Comparison of ENCODE assay signal across 9 cellular contexts in genomic region chr9:124870723-124871122, GRCh38. TPM values are rescaled to one million over a fixed set of nuclear protein-coding genes. Genes with fewer than 3 reads are reported as not detected.
DNase-seq lines count a peak whose midpoint lies in the region; ATAC-seq and TF ChIP-seq lines count a peak whose summit lies in the region.
"Had no signal": no experiment of that assay in that cellular context is flagged by ENCODE, and none has a peak within 500 bp of the region (broad histone marks: within the 10 kb centered on the region; RNA-seq: fewer than 3 reads in every experiment).

No MANE protein-coding gene starts in this region.

- no peak overlapping the region for H3K4ac ChIP-seq in neuronal stem cell (ENCODE audit: low read length)

- peaks cover 50% of the 10 kb centered on the region for H4K20me1 ChIP-seq in OCI-LY3 (ENCODE audit: insufficient read depth, low read length)

- peak in 1 of 5 donors; percentile 45 for DNase-seq in CD4-positive, alpha-beta memory T cell
- DNase-seq in effector memory CD8-positive, alpha-beta T cell: no peak
- no peak for DNase-seq in neuronal stem cell (ENCODE audit: low spot score)

- no peak overlapping the region for H2BK5ac ChIP-seq in neuronal stem cell (ENCODE audit: low read length)

- peaks cover 61% of the 10 kb centered on the region for H3K4me1 ChIP-seq in CD4-positive, alpha-beta memory T cell (ENCODE audit: insufficient read depth, low read length)
- H3K4me1 ChIP-seq in OCI-LY3 (ENCODE audit: low read length) (peaks cover 38% of the 10 kb centered on the region), neuronal stem cell (ENCODE audit: control insufficient read depth in 2 of 2, insufficient read depth in 1 of 2, low read depth in 1 of 2, low read length in 2 of 2) (peaks cover 10 to 11% of the 10 kb centered on the region in 2 donors)

- POLR2A ChIA-PET in CD4-positive, alpha-beta memory T cell (lab: Charles Lee; ENCODE audit: partially characterized antibody): interaction anchor here (1.0 to 6.4 kb wide), 7 partner anchors 8 to 100 kb away, joined by 3 to 74 read pairs (median 8); partner anchors contain the start of genes ARPC5L, GOLGA1, NR6A1 and RPL35

- peaks cover 13 to 53% of the 10 kb centered on the region in 2 donors for H3K36me3 Mint-ChIP-seq in CD4-positive, alpha-beta memory T cell
- peaks cover 70% of the 10 kb centered on the region for H3K36me3 Mint-ChIP-seq in effector memory CD8-positive, alpha-beta T cell (ENCODE audit: insufficient read depth)

- no peak for ATAC-seq in effector memory CD8-positive, alpha-beta T cell (replicated peaks)
- ATAC-seq in GM18520 (IDR thresholded peaks at IDR 0.05; ENCODE audit: unreplicated experiment) (no peak), HG03108 (IDR thresholded peaks at IDR 0.05; ENCODE audit: unreplicated experiment) (no peak), GM21723 (IDR thresholded peaks at IDR 0.05; ENCODE audit: unreplicated experiment) (no peak), HG02852 (IDR thresholded peaks at IDR 0.05; ENCODE audit: unreplicated experiment) (no peak)

- H3K79me2 ChIP-seq in OCI-LY3 (ENCODE audit: low read length): peaks cover 85% of the 10 kb centered on the region

- H3K4me3 ChIP-seq in CD4-positive, alpha-beta memory T cell (ENCODE audit: low read length in 2 of 2): peak overlapping the region; percentile 50 to 58
- H3K4me3 ChIP-seq in OCI-LY3 (ENCODE audit: low read length) (peak overlapping the region; percentile 81), neuronal stem cell (ENCODE audit: low read length in 2 of 2) (peak overlapping the region in 1 of 2 donors; percentile 85)

- no peak overlapping the region for H2BK120ac ChIP-seq in neuronal stem cell (ENCODE audit: low read depth, low read length)

- H3K27ac ChIP-seq in CD4-positive, alpha-beta memory T cell (ENCODE audit: low read depth, low read length): peak overlapping the region; percentile 91
- peak overlapping the region; percentile 89 for H3K27ac ChIP-seq in OCI-LY3 (ENCODE audit: low read length)
- no peak overlapping the region for H3K27ac ChIP-seq in neuronal stem cell (replicated peaks; ENCODE audit: low read length)

- H4K8ac ChIP-seq in neuronal stem cell (ENCODE audit: low read depth, low read length): no peak overlapping the region

- H3K27me3 ChIP-seq in CD4-positive, alpha-beta memory T cell (ENCODE audit: insufficient read depth, low read length): no peaks in the 10 kb centered on the region
- H3K27me3 ChIP-seq in OCI-LY3 (ENCODE audit: low read depth, low read length): no peaks in the 10 kb centered on the region
- no peaks in the 10 kb centered on the region for H3K27me3 ChIP-seq in neuronal stem cell (ENCODE audit: control insufficient read depth in 3 of 3, insufficient read depth in 3 of 3, low read depth in 1 of 3, low read length in 3 of 3)

- H3K9ac ChIP-seq in OCI-LY3 (ENCODE audit: low read length) (peak overlapping the region; percentile 88), neuronal stem cell (ENCODE audit: low read depth, low read length, poor library complexity) (no peak overlapping the region)

- H3K23ac ChIP-seq in neuronal stem cell (ENCODE audit: low read depth, low read length, poor library complexity): no peak overlapping the region

- H2AK5ac ChIP-seq in neuronal stem cell (ENCODE audit: low read depth, low read length): no peak overlapping the region

- H3K27me3 Mint-ChIP-seq in CD4-positive, alpha-beta memory T cell: no peaks in the 10 kb centered on the region
- H3K27me3 Mint-ChIP-seq in effector memory CD8-positive, alpha-beta T cell: no peaks in the 10 kb centered on the region

- H3K27ac Mint-ChIP-seq in CD4-positive, alpha-beta memory T cell: peak overlapping the region; percentile 93 to 98 (median 95)
- H3K27ac Mint-ChIP-seq in effector memory CD8-positive, alpha-beta T cell: peak overlapping the region; percentile 91 to 97

- H3K4me2 ChIP-seq in OCI-LY3 (ENCODE audit: low read length) (peak overlapping the region; percentile 93), neuronal stem cell (ENCODE audit: insufficient read depth, low read length, poor library complexity, severe bottlenecking) (peak overlapping the region; percentile 95)

- H3K18ac ChIP-seq in neuronal stem cell (ENCODE audit: low read length): no peak overlapping the region

- H3K9me3 Mint-ChIP-seq in CD4-positive, alpha-beta memory T cell: peaks cover 0 to 2% (median 0%) of the 10 kb centered on the region in 8 donors
- no peaks in the 10 kb centered on the region for H3K9me3 Mint-ChIP-seq in effector memory CD8-positive, alpha-beta T cell

- peaks cover 29 to 74% (median 51%) of the 10 kb centered on the region in 4 donors for H3K4me1 Mint-ChIP-seq in CD4-positive, alpha-beta memory T cell
- H3K4me1 Mint-ChIP-seq in effector memory CD8-positive, alpha-beta T cell (ENCODE audit: low read depth in 2 of 2): peaks cover 54% of the 10 kb centered on the region in 2 donors

- H2AFZ ChIP-seq in OCI-LY3 (ENCODE audit: low read depth, low read length) (no peak overlapping the region), neuronal stem cell (ENCODE audit: low read length) (no peak overlapping the region)

- H3K36me3 ChIP-seq in CD4-positive, alpha-beta memory T cell (ENCODE audit: insufficient read depth, low read length): peaks cover 26% of the 10 kb centered on the region
- H3K36me3 ChIP-seq in OCI-LY3 (replicated peaks; ENCODE audit: low read depth, low read length) (peaks cover 42% of the 10 kb centered on the region), neuronal stem cell (replicated peaks in 1 of 2; ENCODE audit: control insufficient read depth in 2 of 2, insufficient read depth in 2 of 2, low read length in 2 of 2) (peaks cover 25 to 50% of the 10 kb centered on the region in 2 donors)

- H4K91ac ChIP-seq in neuronal stem cell (ENCODE audit: low read depth, low read length, poor library complexity): no peak overlapping the region

- intact Hi-C loops in CD4-positive, alpha-beta memory T cell (cut with micrococcal nuclease): no loop called here

- H3K14ac ChIP-seq in neuronal stem cell (ENCODE audit: low read length): no peak overlapping the region

- CTCF ChIA-PET in CD4-positive, alpha-beta memory T cell (lab: Charles Lee; ENCODE audit: partially characterized antibody): interaction anchor here (3.3 to 7.9 kb wide), 2 partner anchors 9 to 16 kb away, joined by 21 to 56 read pairs; partner anchors contain the start of genes ARPC5L, RPL35 and WDR38

- no peaks in the 10 kb centered on the region for H3K9me3 ChIP-seq in CD4-positive, alpha-beta memory T cell (ENCODE audit: control insufficient read depth in 1 of 2, low read length in 2 of 2)
- H3K9me3 ChIP-seq in OCI-LY3 (ENCODE audit: insufficient read depth, low read length) (no peaks in the 10 kb centered on the region), neuronal stem cell (replicated peaks in 1 of 2; ENCODE audit: control insufficient read depth in 2 of 2, insufficient read depth in 1 of 2, low read depth in 1 of 2, low read length in 2 of 2) (no peaks in the 10 kb centered on the region)

- H2BK15ac ChIP-seq in neuronal stem cell (ENCODE audit: low read length): no peak overlapping the region

- TF ChIP-seq CTCF in OCI-LY3 (IDR thresholded peaks at IDR 0.05; ENCODE audit: low read depth, low read length): no peak

- no CpG with 5 or more reads among the region's 6 CpGs for WGBS in neuronal stem cell (ENCODE audit: extremely low coverage in 2 of 2, insufficient read length in 2 of 2, insufficient replicate concordance in 1 of 2), 2 donors

- H3K79me1 ChIP-seq in neuronal stem cell (ENCODE audit: low read depth, low read length): peaks cover 14% of the 10 kb centered on the region

- H3K4me3 Mint-ChIP-seq in CD4-positive, alpha-beta memory T cell: peak overlapping the region; percentile 89 to 96 (median 93)
- H3K4me3 Mint-ChIP-seq in effector memory CD8-positive, alpha-beta T cell: peak overlapping the region; percentile 93 to 97

- H2BK12ac ChIP-seq in neuronal stem cell (ENCODE audit: low read length): no peak overlapping the region

RNA-seq across cellular contexts. Expression of gene ARPC5L, which starts 8.8 kb away (rescaled TPM):
- 10 to 100 TPM; 26.8 to 31.4 TPM for total RNA-seq in CD4-positive, alpha-beta memory T cell
- 10 to 100 TPM; 60.8 to 66.0 TPM for polyA plus RNA-seq in CD4-positive, alpha-beta memory T cell
- 31.9 TPM for polyA plus RNA-seq in neuronal stem cell (2013, experiment 1 of 2)
- 31.7 TPM for polyA plus RNA-seq in neuronal stem cell (2013, experiment 2 of 2)

RNA-seq across cellular contexts. Expression of gene RPL35, which starts 9.0 kb away (rescaled TPM):
- 1,000 to 10,000 TPM; 1,702 to 1,766 TPM for total RNA-seq in CD4-positive, alpha-beta memory T cell
- 1,000 to 10,000 TPM; 1,440 to 2,014 TPM for polyA plus RNA-seq in CD4-positive, alpha-beta memory T cell
- polyA plus RNA-seq in neuronal stem cell (2013, experiment 1 of 2): 6,578 TPM
- 6,505 TPM for polyA plus RNA-seq in neuronal stem cell (2013, experiment 2 of 2)

RNA-seq across cellular contexts. Expression of gene WDR38, which starts 17.5 kb away (rescaled TPM):
- total RNA-seq in CD4-positive, alpha-beta memory T cell: not detected
- polyA plus RNA-seq in CD4-positive, alpha-beta memory T cell: not detected
- polyA plus RNA-seq in neuronal stem cell (2013, experiment 1 of 2): not detected
- not detected for polyA plus RNA-seq in neuronal stem cell (2013, experiment 2 of 2)
- total RNA-seq: left colon had no signal
